16 cellular contexts compared by ENCODE assay signal in the genomic region with DNA sequence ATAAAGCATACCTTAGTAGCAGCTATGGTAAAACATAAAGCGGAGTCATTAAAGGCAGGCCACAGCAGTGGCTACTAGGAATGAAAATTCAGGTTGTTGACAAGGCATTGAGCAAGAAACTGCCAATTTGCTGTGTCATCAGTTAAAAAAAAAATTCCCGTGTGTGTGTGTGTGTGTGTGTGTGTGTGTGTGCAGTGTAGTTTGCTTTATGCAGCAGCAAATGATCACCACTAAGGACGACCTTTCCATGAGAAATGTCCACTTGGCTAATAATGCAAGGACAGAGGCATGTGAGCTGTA.
DNase-seq lines count a peak whose midpoint lies in the region; ATAC-seq, FAIRE-seq and TF ChIP-seq lines count a peak whose summit lies in the region.
"Had no signal": no experiment of that assay in that cellular context is flagged by ENCODE, and none has a peak within 500 bp of the region (broad histone marks: within the 10 kb centered on the region; RNA-seq: fewer than 3 reads in every experiment).

No MANE protein-coding gene starts in this region.

- no peak overlapping the region for H3K4me3 ChIP-seq in AG04449 (ENCODE audit: low read depth, low read length)
- no peak overlapping the region for H3K4me3 ChIP-seq in H1 (ENCODE audit: extremely low read depth in 1 of 4, insufficient read depth in 2 of 4, low read depth in 3 of 4, low read length in 4 of 4)
- peak overlapping the region in 1 of 3 donors; percentile 20 for H3K4me3 ChIP-seq in right lobe of liver
- no peak overlapping the region for H3K4me3 ChIP-seq in A673 (ENCODE audit: low read depth, low read length, poor library complexity, severe bottlenecking)
- H3K4me3 ChIP-seq in ovary = no peak overlapping the region
- H3K4me3 ChIP-seq: lung, upper lobe of left lung had no signal

- no peaks in the 10 kb centered on the region for H3K4me1 Mint-ChIP-seq in activated naive CD8-positive, alpha-beta T cell treated with anti-CD3 and anti-CD28 coated beads for 36 hours

- no peak overlapping the region for H3K23ac ChIP-seq in H1 (ENCODE audit: insufficient read length)

- no peak overlapping the region for H2BK15ac ChIP-seq in H1 (ENCODE audit: low read length)

- DNase-seq in AG04449 (ENCODE audit: low read depth, low spot score) = peak; percentile 41
- DNase-seq in HT1080 (ENCODE audit: low read depth) = peak; percentile 52
- DNase-seq in H1 (ENCODE audit: low read depth in 1 of 2, low spot score in 2 of 2) = no peak
- DNase-seq in right lobe of liver = peak in 1 of 3 donors; percentile 46
- DNase-seq in activated naive CD8-positive, alpha-beta T cell treated with anti-CD3 and anti-CD28 coated beads for 36 hours = no peak
- DNase-seq in A673 (ENCODE audit: low spot score) = no peak
- DNase-seq in ovary = no peak
- DNase-seq: activated T-cell treated with anti-CD3 and anti-CD28 coated beads for 4 hours; effector memory CD4-positive, alpha-beta T cell; H7; hippocampal formation; upper lobe of left lung had no signal

- H3K18ac ChIP-seq in H1 (ENCODE audit: extremely low read depth, low read length) = no peak overlapping the region

- WGBS in H1 (ENCODE audit: extremely low coverage in 1 of 2, insufficient coverage in 1 of 2, insufficient read length in 1 of 2, insufficient replicate concordance in 2 of 2, low coverage in 1 of 2, low lambda C conversion rate in 2 of 2, missing lambda C conversion rate in 1 of 2), 2 experiments = 79% methylated on average over 2 of the region's 3 CpGs; no CpG with 5 or more reads in 1 of the 2 experiments
- 17% methylated on average over 3 of the region's 3 CpGs for WGBS in right lobe of liver (ENCODE audit: insufficient coverage, low coverage, low lambda C conversion rate, missing lambda C conversion rate)
- 67 to 69% (median 67%) methylated on average over 3 of the region's 3 CpGs for WGBS in ovary, 3 donors

- no peak overlapping the region for H2AFZ ChIP-seq in H1 (ENCODE audit: low read length)

- no peak overlapping the region for H3K9ac ChIP-seq in H1 (replicated peaks in 1 of 4; ENCODE audit: extremely low read depth in 1 of 4, low read depth in 3 of 4, low read length in 3 of 4)

- H3K14ac ChIP-seq in H1 (ENCODE audit: insufficient read length) = no peak overlapping the region

- no peak overlapping the region for H2BK12ac ChIP-seq in H1 (ENCODE audit: low read depth, low read length)

- no peaks in the 10 kb centered on the region for H4K20me1 ChIP-seq in H1 (replicated peaks in 1 of 2; ENCODE audit: control insufficient read depth in 1 of 2, insufficient read depth in 2 of 2, low read length in 2 of 2)

- POLR2A ChIA-PET in AG04449 (lab: Yijun Ruan, JAX) = no interaction called here
- POLR2A ChIA-PET in H1 (lab: Charles Lee; ENCODE audit: partially characterized antibody) = interaction anchor here (0.6 to 1.1 kb wide), 2 partner anchors 13 to 1043 kb away, joined by 3 read pairs; no protein-coding TSS in a partner anchor
- POLR2A ChIA-PET in A673 (lab: Charles Lee; ENCODE audit: low non-redundant PET) = no interaction called here

- BruUV-seq in A673 (replicated peaks; lab: Mats Ljungman, UMichigan) = no TSS peak

- TF ChIP-seq POLR2A in H1 (IDR thresholded peaks at IDR 0.05; ENCODE audit: control extremely low read depth in 1 of 2, low read depth in 2 of 2, low read length in 2 of 2) (no peak), right lobe of liver (IDR thresholded peaks at IDR 0.05) (no peak), ovary (IDR thresholded peaks at IDR 0.05) (no peak)

- no peaks in the 10 kb centered on the region for H3K27me3 Mint-ChIP-seq in activated naive CD8-positive, alpha-beta T cell treated with anti-CD3 and anti-CD28 coated beads for 36 hours

- H3K79me1 ChIP-seq in H1 (ENCODE audit: low read depth, low read length) = no peaks in the 10 kb centered on the region

- H3K4ac ChIP-seq in H1 (replicated peaks; ENCODE audit: insufficient read length, low read depth, low read length) = no peak overlapping the region

- TF ChIP-seq RAD21 in H1 (IDR thresholded peaks at IDR 0.05 in 1 of 2, conservative IDR thresholded peaks at IDR 0.05 in 1 of 2; ENCODE audit: low read depth in 2 of 2, low read length in 2 of 2) = no peak

- no peak overlapping the region for H2AK5ac ChIP-seq in H1 (ENCODE audit: low read depth, low read length)

- TF ChIP-seq CTCF in AG04449 (IDR thresholded peaks at IDR 0.05; ENCODE audit: insufficient read depth, low read length, missing control alignments) (no peak), H1 (IDR thresholded peaks at IDR 0.05; ENCODE audit: control extremely low read depth in 1 of 3, insufficient read depth in 1 of 3, low read depth in 1 of 3, low read length in 3 of 3) (no peak), right lobe of liver (IDR thresholded peaks at IDR 0.05) (no peak), A673 (conservative IDR thresholded peaks at IDR 0.05; ENCODE audit: low read depth, low read length) (no peak), ovary (IDR thresholded peaks at IDR 0.05) (no peak)

- no peak overlapping the region for H2BK120ac ChIP-seq in H1 (replicated peaks; ENCODE audit: low read depth, low read length)

- H4K91ac ChIP-seq in H1 (replicated peaks; ENCODE audit: insufficient read length, low read length) = no peak overlapping the region

- ATAC-seq in right lobe of liver (peak; percentile 93 to 97 (median 95)), GM18520 (IDR thresholded peaks at IDR 0.05; ENCODE audit: unreplicated experiment) (no peak)
- ATAC-seq: WTC11 had no signal

- FAIRE-seq in H1 (lab: Jason Lieb, UNC) = no peak
- FAIRE-seq: HTR-8/SVneo had no signal

- no peak overlapping the region for H3K4me3 Mint-ChIP-seq in activated naive CD8-positive, alpha-beta T cell treated with anti-CD3 and anti-CD28 coated beads for 36 hours
- H3K4me3 Mint-ChIP-seq: WTC11 had no signal

- H3K27ac Mint-ChIP-seq in activated naive CD8-positive, alpha-beta T cell treated with anti-CD3 and anti-CD28 coated beads for 36 hours = no peak overlapping the region
- H3K27ac Mint-ChIP-seq: WTC11 had no signal

- no peak overlapping the region for H2BK5ac ChIP-seq in H1 (ENCODE audit: low read depth, low read length)

- H3K27ac ChIP-seq in H1 (ENCODE audit: low read depth, low read length) (no peak overlapping the region), right lobe of liver (peak overlapping the region in 1 of 3 donors; percentile 45), A673 (ENCODE audit: low read depth, low read length, poor library complexity, severe bottlenecking) (no peak overlapping the region), ovary (no peak overlapping the region)
- H3K27ac ChIP-seq: upper lobe of left lung had no signal

- H3K23me2 ChIP-seq in H1 (ENCODE audit: low read depth, low read length) = no peaks in the 10 kb centered on the region

- H3K56ac ChIP-seq in H1 (replicated peaks; ENCODE audit: insufficient read length, low read depth, low read length) = no peak overlapping the region

- H3K4me1 ChIP-seq in H1 (replicated peaks in 1 of 4; ENCODE audit: control insufficient read depth in 3 of 4, insufficient read depth in 4 of 4, low read length in 3 of 4) (peaks cover 0 to 5% (median 0%) of the 10 kb centered on the region in 4 experiments; a peak in 1 of 7 replicates), right lobe of liver (peaks cover 0 to 12% (median 2%) of the 10 kb centered on the region in 4 donors), A673 (ENCODE audit: insufficient read depth, low read length, poor library complexity, severe bottlenecking) (no peaks in the 10 kb centered on the region), ovary (ENCODE audit: insufficient read depth) (no peaks in the 10 kb centered on the region)
- H3K4me1 ChIP-seq: upper lobe of left lung had no signal

- intact Hi-C loops in right lobe of liver (cut with DNase I) = no loop called here
- intact Hi-C loops in A673 (cut with micrococcal nuclease; ENCODE audit: unreplicated experiment) = no loop called here
- intact Hi-C loops in ovary (cut with DNase I) = no loop called here

- H3K9me3 Mint-ChIP-seq in activated naive CD8-positive, alpha-beta T cell treated with anti-CD3 and anti-CD28 coated beads for 36 hours = no peaks in the 10 kb centered on the region
- H3K9me3 Mint-ChIP-seq: WTC11 had no signal

- H3K27me3 ChIP-seq in H1 (replicated peaks in 1 of 4; ENCODE audit: control insufficient read depth in 3 of 4, extremely low read depth in 1 of 4, insufficient read depth in 3 of 4, low read length in 3 of 4) (no peaks in the 10 kb centered on the region), right lobe of liver (no peaks in the 10 kb centered on the region), A673 (replicated peaks; ENCODE audit: insufficient read depth, low read depth, low read length, poor library complexity) (no peaks in the 10 kb centered on the region), ovary (no peaks in the 10 kb centered on the region)
- H3K27me3 ChIP-seq: upper lobe of left lung had no signal

- no peaks in the 10 kb centered on the region for H3K79me2 ChIP-seq in H1 (ENCODE audit: control insufficient read depth in 1 of 2, insufficient read depth in 2 of 2, low read length in 2 of 2)

- CTCF ChIA-PET in AG04449 (lab: Yijun Ruan, JAX) (no interaction called here), H1 (lab: Charles Lee; ENCODE audit: partially characterized antibody) (interaction anchor here (0.8 to 1.6 kb wide), 3 partner anchors 28 to 134 kb away, joined by 3 to 4 read pairs (median 3); no protein-coding TSS in a partner anchor), A673 (lab: Charles Lee) (no interaction called here)

- no peak overlapping the region for H4K8ac ChIP-seq in H1 (ENCODE audit: extremely low read depth, insufficient read depth, low read length)

- H2BK20ac ChIP-seq in H1 (ENCODE audit: low read length) = no peak overlapping the region

- no peak overlapping the region for H4K5ac ChIP-seq in H1 (ENCODE audit: insufficient read length, low read depth, low read length)

- H3K9me3 ChIP-seq in H1 (ENCODE audit: insufficient read depth in 2 of 2, low read depth in 1 of 2, low read length in 1 of 2) (no peaks in the 10 kb centered on the region), right lobe of liver (no peaks in the 10 kb centered on the region), A673 (ENCODE audit: low read depth, low read length, poor library complexity, severe bottlenecking) (peaks cover 10% of the 10 kb centered on the region), ovary (no peaks in the 10 kb centered on the region)
- H3K9me3 ChIP-seq: upper lobe of left lung had no signal

- H3K4me2 ChIP-seq in H1 (ENCODE audit: insufficient read depth in 1 of 2, low read depth in 2 of 2, low read length in 2 of 2) = no peak overlapping the region

- H3K36me3 ChIP-seq in H1 (ENCODE audit: control insufficient read depth in 2 of 4, insufficient read depth in 4 of 4, low read length in 3 of 4) (no peaks in the 10 kb centered on the region), right lobe of liver (no peaks in the 10 kb centered on the region), A673 (ENCODE audit: insufficient read depth, low read length, poor library complexity, severe bottlenecking) (no peaks in the 10 kb centered on the region), ovary (no peaks in the 10 kb centered on the region)
- H3K36me3 ChIP-seq: upper lobe of left lung had no signal

- TF ChIP-seq EP300 in H1 (IDR thresholded peaks at IDR 0.05; ENCODE audit: borderline replicate concordance in 1 of 2, low read depth in 2 of 2, low read length in 2 of 2) = no peak
- no peak for TF ChIP-seq EP300 in ovary (IDR thresholded peaks at IDR 0.05)

- H3K36me3 Mint-ChIP-seq in activated naive CD8-positive, alpha-beta T cell treated with anti-CD3 and anti-CD28 coated beads for 36 hours = no peaks in the 10 kb centered on the region
- H3K36me3 Mint-ChIP-seq: WTC11 had no signal

Comparison
In these comparisons a context has a peak if more than half of its experiments do, and no peak if none do; other contexts are left out.
1. DNase-seq: peak in AG04449 (single experiment) and HT1080 (single experiment); none in H1 (0 of 2), activated naive CD8-positive, alpha-beta T cell treated with anti-CD3 and anti-CD28 coated beads for 36 hours (single experiment), A673 (single experiment) and ovary (0 of 5).